9 cellular contexts compared by ENCODE assay signal in the genomic region with DNA sequence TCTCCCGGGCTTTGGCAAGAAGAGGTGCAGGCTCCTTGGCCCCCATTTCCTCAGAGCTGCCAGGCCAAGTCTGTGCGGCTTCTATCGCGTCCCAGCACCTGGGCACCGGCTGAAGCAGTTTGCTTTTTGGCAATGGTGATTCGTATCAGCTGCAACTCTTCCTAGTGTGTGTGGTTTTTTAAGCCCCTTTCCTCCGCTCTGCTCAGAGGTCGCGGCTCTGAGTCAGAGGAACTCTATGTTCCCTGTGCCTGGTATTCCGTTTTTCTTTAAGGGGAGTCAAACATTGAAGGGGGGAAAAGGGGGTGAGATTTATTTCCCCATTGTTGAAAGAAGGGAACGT. TPM values are rescaled to one million over a fixed set of nuclear protein-coding genes. Genes with fewer than 3 reads are reported as not detected.
DNase-seq lines count a peak whose midpoint lies in the region; ATAC-seq and TF ChIP-seq lines count a peak whose summit lies in the region.
"Had no signal": no experiment of that assay in that cellular context is flagged by ENCODE, and none has a peak within 500 bp of the region (broad histone marks: within the 10 kb centered on the region; RNA-seq: fewer than 3 reads in every experiment).

No MANE protein-coding gene starts in this region.

- H3K9me3 Mint-ChIP-seq in CD8-positive, alpha-beta memory T cell = no peaks in the 10 kb centered on the region
- peaks cover 10% of the 10 kb centered on the region for H3K9me3 Mint-ChIP-seq in WTC11

- peaks cover 0 to 27% (median 8%) of the 10 kb centered on the region in 3 donors for H3K36me3 Mint-ChIP-seq in CD8-positive, alpha-beta memory T cell
- peaks cover 17% of the 10 kb centered on the region for H3K36me3 Mint-ChIP-seq in WTC11

- H3K27ac Mint-ChIP-seq in CD8-positive, alpha-beta memory T cell = peak overlapping the region; percentile 86 to 98 (median 91)
- peak overlapping the region; percentile 37 for H3K27ac Mint-ChIP-seq in WTC11

- no peaks in the 10 kb centered on the region for H3K9me3 ChIP-seq in CD8-positive, alpha-beta memory T cell (ENCODE audit: low read length)

- POLR2A ChIA-PET in CD8-positive, alpha-beta memory T cell (lab: Charles Lee) = interaction anchor here (0.6 to 2.5 kb wide), 2 partner anchors 14 to 44 kb away, joined by 4 to 24 read pairs; a partner anchor contains a TSS
- POLR2A ChIA-PET in WTC11 (lab: Charles Lee) (interaction anchor here (0.6 to 1.7 kb wide), 4 partner anchors 13 to 72 kb away, joined by 3 to 5 read pairs (median 3); a partner anchor contains a TSS), HEK293T (lab: Yijun Ruan, JAX) (interaction anchor here (0.7 to 4.0 kb wide), 4 partner anchors 9 to 141 kb away, joined by 3 to 35 read pairs (median 7); a partner anchor contains a TSS)

- H3K4me1 Mint-ChIP-seq in CD8-positive, alpha-beta memory T cell = peaks cover 38 to 56% (median 48%) of the 10 kb centered on the region in 3 donors
- peaks cover 21% of the 10 kb centered on the region for H3K4me1 Mint-ChIP-seq in WTC11

- H3K4me3 ChIP-seq in CD8-positive, alpha-beta memory T cell (ENCODE audit: low read length) = peak overlapping the region; percentile 75

- ATAC-seq in HG03139 (IDR thresholded peaks at IDR 0.05; ENCODE audit: unreplicated experiment) (peak; percentile 6), WTC11 (no peak)

- CTCF ChIA-PET in CD8-positive, alpha-beta memory T cell (lab: Charles Lee) = interaction anchor here (2.0 to 2.4 kb wide), 2 partner anchors 14 to 143 kb away, joined by 4 to 14 read pairs; a partner anchor contains a TSS
- CTCF ChIA-PET in WTC11 (lab: Charles Lee) (interaction anchor here (0.7 kb wide), 1 partner anchor 221 kb away, joined by 3 read pairs; no protein-coding TSS in a partner anchor), HEK293T (lab: Yijun Ruan, JAX) (no interaction called here)

- H3K27ac ChIP-seq in CD8-positive, alpha-beta memory T cell (ENCODE audit: low read depth, low read length) = peak overlapping the region; percentile 94

- peak overlapping the region; percentile 93 to 99 (median 97) for H3K4me3 Mint-ChIP-seq in CD8-positive, alpha-beta memory T cell
- peak overlapping the region; percentile 95 for H3K4me3 Mint-ChIP-seq in WTC11

- no peak for DNase-seq in CD8-positive, alpha-beta memory T cell
- DNase-seq in WTC11 (ENCODE audit: low spot score) = no peak
- DNase-seq in glomerular visceral epithelial cell (ENCODE audit: extremely low spot score) = peak; percentile 41
- peak; percentile 70 for DNase-seq in renal cortical epithelial cell (ENCODE audit: low read depth)
- DNase-seq in NCI-H2171 (lab: John Stamatoyannopoulos, UW) = no peak
- no peak for DNase-seq in HEK293T (ENCODE audit: extremely low spot score)
- no peak for DNase-seq in cerebellar nuclear complex (lab: John Stamatoyannopoulos, UW)

- no peaks in the 10 kb centered on the region for H3K36me3 ChIP-seq in CD8-positive, alpha-beta memory T cell (ENCODE audit: insufficient read depth, low read length)

- H3K27me3 Mint-ChIP-seq in CD8-positive, alpha-beta memory T cell = peaks cover 9 to 14% of the 10 kb centered on the region in 2 donors
- H3K27me3 Mint-ChIP-seq in WTC11 (ENCODE audit: low read depth) = peaks cover 26% of the 10 kb centered on the region

- peaks cover 5% of the 10 kb centered on the region for H3K27me3 ChIP-seq in CD8-positive, alpha-beta memory T cell (ENCODE audit: insufficient read depth, low read length, poor library complexity, severe bottlenecking)

- no peak for TF ChIP-seq CTCF in WTC11 (IDR thresholded peaks at IDR 0.05)

- peaks cover 30% of the 10 kb centered on the region for H3K4me1 ChIP-seq in CD8-positive, alpha-beta memory T cell (ENCODE audit: insufficient read depth, low read length)

TF ChIP-seq in WTC11, 78 proteins besides CTCF, POLR2A, EP300 and RAD21:
- TF ChIP-seq SOX15 (CRISPR knock-in tag; IDR thresholded peaks at IDR 0.05) = no peak
- TF ChIP-seq, protein P1, sequence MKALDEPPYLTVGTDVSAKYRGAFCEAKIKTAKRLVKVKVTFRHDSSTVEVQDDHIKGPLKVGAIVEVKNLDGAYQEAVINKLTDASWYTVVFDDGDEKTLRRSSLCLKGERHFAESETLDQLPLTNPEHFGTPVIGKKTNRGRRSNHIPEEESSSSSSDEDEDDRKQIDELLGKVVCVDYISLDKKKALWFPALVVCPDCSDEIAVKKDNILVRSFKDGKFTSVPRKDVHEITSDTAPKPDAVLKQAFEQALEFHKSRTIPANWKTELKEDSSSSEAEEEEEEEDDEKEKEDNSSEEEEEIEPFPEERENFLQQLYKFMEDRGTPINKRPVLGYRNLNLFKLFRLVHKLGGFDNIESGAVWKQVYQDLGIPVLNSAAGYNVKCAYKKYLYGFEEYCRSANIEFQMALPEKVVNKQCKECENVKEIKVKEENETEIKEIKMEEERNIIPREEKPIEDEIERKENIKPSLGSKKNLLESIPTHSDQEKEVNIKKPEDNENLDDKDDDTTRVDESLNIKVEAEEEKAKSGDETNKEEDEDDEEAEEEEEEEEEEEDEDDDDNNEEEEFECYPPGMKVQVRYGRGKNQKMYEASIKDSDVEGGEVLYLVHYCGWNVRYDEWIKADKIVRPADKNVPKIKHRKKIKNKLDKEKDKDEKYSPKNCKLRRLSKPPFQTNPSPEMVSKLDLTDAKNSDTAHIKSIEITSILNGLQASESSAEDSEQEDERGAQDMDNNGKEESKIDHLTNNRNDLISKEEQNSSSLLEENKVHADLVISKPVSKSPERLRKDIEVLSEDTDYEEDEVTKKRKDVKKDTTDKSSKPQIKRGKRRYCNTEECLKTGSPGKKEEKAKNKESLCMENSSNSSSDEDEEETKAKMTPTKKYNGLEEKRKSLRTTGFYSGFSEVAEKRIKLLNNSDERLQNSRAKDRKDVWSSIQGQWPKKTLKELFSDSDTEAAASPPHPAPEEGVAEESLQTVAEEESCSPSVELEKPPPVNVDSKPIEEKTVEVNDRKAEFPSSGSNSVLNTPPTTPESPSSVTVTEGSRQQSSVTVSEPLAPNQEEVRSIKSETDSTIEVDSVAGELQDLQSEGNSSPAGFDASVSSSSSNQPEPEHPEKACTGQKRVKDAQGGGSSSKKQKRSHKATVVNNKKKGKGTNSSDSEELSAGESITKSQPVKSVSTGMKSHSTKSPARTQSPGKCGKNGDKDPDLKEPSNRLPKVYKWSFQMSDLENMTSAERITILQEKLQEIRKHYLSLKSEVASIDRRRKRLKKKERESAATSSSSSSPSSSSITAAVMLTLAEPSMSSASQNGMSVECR (CRISPR knock-in tag; IDR thresholded peaks at IDR 0.05; ENCODE audit: borderline replicate concordance) = 0 out of 2 replicates have a peak, but pooled peaks have one; percentile 13
TF ChIP-seq in WTC11: peak in this region for 1.

TF ChIP-seq in HEK293T, 16 proteins besides CTCF, POLR2A, EP300 and RAD21:
- TF ChIP-seq TARDBP (IDR thresholded peaks at IDR 0.05) (no peak), SP1 (IDR thresholded peaks at IDR 0.05) (no peak), FOXK2 (IDR thresholded peaks at IDR 0.05) (no peak)

RNA-seq across cellular contexts. Expression of a gene that starts 0.9 kb away (rescaled TPM):
- total RNA-seq in CD8-positive, alpha-beta memory T cell = 10 to 100 TPM; 43.6 to 47.7 TPM
- polyA plus RNA-seq in CD8-positive, alpha-beta memory T cell = 54.4 TPM
- total RNA-seq in WTC11 (2021) (38.6 to 44.9 TPM (median 38.7 TPM) in 3 replicates), renal cortical epithelial cell (57.0 and 86.4 TPM in 2 replicates)

RNA-seq across cellular contexts. Expression of a gene that starts 13.3 kb away (rescaled TPM):
- 10 to 100 TPM; 25.6 to 29.0 TPM for total RNA-seq in CD8-positive, alpha-beta memory T cell
- polyA plus RNA-seq in CD8-positive, alpha-beta memory T cell = 15.0 TPM
- 18.8 to 20.6 TPM (median 19.3 TPM) in 3 replicates for total RNA-seq in WTC11 (2021)
- total RNA-seq in renal cortical epithelial cell = 22.1 and 27.3 TPM in 2 replicates

RNA-seq across cellular contexts. Expression of a gene that starts 55.8 kb away (rescaled TPM):
- not detected for total RNA-seq in CD8-positive, alpha-beta memory T cell
- polyA plus RNA-seq in CD8-positive, alpha-beta memory T cell = not detected
- total RNA-seq in WTC11 (2021) (not detected in 3 replicates), renal cortical epithelial cell (not detected in 2 replicates)
- total RNA-seq: SK-MEL-5 had no signal

Comparison
In these comparisons a context has a peak if more than half of its experiments do, and no peak if none do; other contexts are left out.
1. DNase-seq: peak in glomerular visceral epithelial cell (single experiment) and renal cortical epithelial cell (single experiment); none in CD8-positive, alpha-beta memory T cell (0 of 5), WTC11 (single experiment), NCI-H2171 (single experiment), HEK293T (single experiment) and cerebellar nuclear complex (0 of 2).